In the genomic region with DNA sequence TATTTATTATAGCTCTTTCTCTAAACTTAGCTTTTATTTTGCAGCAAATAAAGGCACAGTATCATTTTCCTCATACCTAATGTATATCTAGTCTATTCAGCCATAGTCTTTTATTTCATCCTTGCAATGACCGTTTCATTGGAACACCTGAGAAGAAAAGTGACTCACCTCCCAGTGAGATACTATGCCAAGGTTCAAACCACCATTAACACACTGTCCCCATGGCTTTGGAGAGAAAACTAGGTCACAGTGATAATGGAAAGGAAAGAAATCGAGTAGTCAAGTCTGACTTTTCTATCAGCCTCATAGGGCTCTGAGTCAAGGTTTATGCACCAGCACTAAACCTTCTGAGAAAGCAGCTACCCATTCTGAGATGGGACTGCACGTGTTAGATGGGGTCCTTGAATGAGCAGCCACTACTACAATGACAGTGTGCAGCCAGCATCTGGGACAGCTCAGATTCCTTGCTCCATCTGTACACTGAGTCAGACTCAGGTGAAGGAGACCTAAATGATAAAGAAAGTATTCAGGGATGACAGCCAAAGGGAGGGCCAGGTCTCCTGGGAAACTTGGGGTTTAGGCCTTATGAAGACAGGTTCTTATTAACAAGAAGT, we compare ENCODE assay signal across 1 cellular context.
A peak's percentile ranks its signal among the peaks of the same experiment; 100 is the strongest.
TF ChIP-seq lines count a peak whose summit lies in the region.

No MANE protein-coding gene starts in this region.

TF ChIP-seq in HCT116, 20 proteins besides CTCF, POLR2A, EP300 and RAD21:
- 0 out of 2 replicates have a peak, but pooled peaks have one; percentile 22 for TF ChIP-seq ZFX (IDR thresholded peaks at IDR 0.05)
- TF ChIP-seq SIN3A (IDR thresholded peaks at IDR 0.05; ENCODE audit: low read depth), result no peak
- no peak for TF ChIP-seq EZH2 (IDR thresholded peaks at IDR 0.05)
- TF ChIP-seq, protein P1, sequence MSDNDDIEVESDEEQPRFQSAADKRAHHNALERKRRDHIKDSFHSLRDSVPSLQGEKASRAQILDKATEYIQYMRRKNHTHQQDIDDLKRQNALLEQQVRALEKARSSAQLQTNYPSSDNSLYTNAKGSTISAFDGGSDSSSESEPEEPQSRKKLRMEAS (IDR thresholded peaks at IDR 0.05), result no peak
